14 cellular contexts compared by ENCODE assay signal in genomic region chr5:179275381-179275878, GRCh38.
DNase-seq lines count a peak whose midpoint lies in the region; ATAC-seq and TF ChIP-seq lines count a peak whose summit lies in the region.
"Had no signal": no experiment of that assay in that cellular context is flagged by ENCODE, and none has a peak within 500 bp of the region (broad histone marks: within the 10 kb centered on the region; RNA-seq: fewer than 3 reads in every experiment).

No MANE protein-coding gene starts in this region.

- peak overlapping the region; percentile 95 for H2BK5ac ChIP-seq in IMR-90 (ENCODE audit: low read depth, low read length, poor library complexity, severe bottlenecking)

- intact Hi-C loops in IMR-90 (cut with micrococcal nuclease) = no loop called here

- H2BK120ac ChIP-seq in IMR-90 (ENCODE audit: low read depth, low read length) = peak overlapping the region; percentile 97

- BruUV-seq in IMR-90 (replicated peaks; lab: Mats Ljungman, UMichigan) = no TSS peak

- peak overlapping the region; percentile 98 for H3K4ac ChIP-seq in IMR-90 (ENCODE audit: low read depth, low read length)

- peak overlapping the region; percentile 94 for H2AK5ac ChIP-seq in IMR-90 (ENCODE audit: low read depth, low read length)

- no peaks in the 10 kb centered on the region for H3K36me3 Mint-ChIP-seq in mesothelial cell of epicardium
- H3K36me3 Mint-ChIP-seq in activated naive CD4-positive, alpha-beta T cell treated with anti-CD3 and anti-CD28 coated beads, Interleukin-2, amount 10 ng/mL, durations not matched to agents 7 days and 5 days = no peaks in the 10 kb centered on the region
- H3K36me3 Mint-ChIP-seq: immature natural killer cell had no signal

- H3K9me3 ChIP-seq in IMR-90 (ENCODE audit: control insufficient read depth, insufficient read depth, low read length) (no peaks in the 10 kb centered on the region), duodenal mucosa (ENCODE audit: control insufficient read depth in 1 of 2, low read length in 2 of 2) (no peaks in the 10 kb centered on the region), mucosa of rectum (ENCODE audit: control insufficient read depth in 2 of 2, low read length in 2 of 2) (no peaks in the 10 kb centered on the region), smooth muscle cell (replicated peaks; ENCODE audit: low read depth) (no peaks in the 10 kb centered on the region)
- H3K9me3 ChIP-seq: HAP-1 had no signal

- H3K4me2 ChIP-seq in IMR-90 (ENCODE audit: low read depth, low read length) (no peak overlapping the region), smooth muscle cell (no peak overlapping the region)

- H2BK15ac ChIP-seq in IMR-90 (ENCODE audit: low read depth, low read length) = peak overlapping the region; percentile 72; the same call in 2 of the 3 replicates

- no peak overlapping the region for H3K27ac Mint-ChIP-seq in mesothelial cell of epicardium
- H3K27ac Mint-ChIP-seq in activated naive CD4-positive, alpha-beta T cell treated with anti-CD3 and anti-CD28 coated beads, Interleukin-2, amount 10 ng/mL, durations not matched to agents 7 days and 5 days = no peak overlapping the region
- H3K27ac Mint-ChIP-seq: activated CD8-positive, alpha-beta T cell treated with anti-CD3 and anti-CD28 coated beads, Interleukin-2, amount 10 ng/mL, durations not matched to agents 7 days and 5 days; immature natural killer cell had no signal

- dilution Hi-C loops in IMR-90 (cut with HindIII; ENCODE audit: low sequenced_read_pairs, unreplicated experiment) = no loop called here

- peak overlapping the region; percentile 76 to 89 for H4K8ac ChIP-seq in IMR-90 (ENCODE audit: low read depth in 2 of 2, low read length in 2 of 2)

- peaks cover 23 to 75% of the 10 kb centered on the region in 2 experiments for H3K79me1 ChIP-seq in IMR-90 (ENCODE audit: low read depth in 1 of 2, low read length in 2 of 2)

- peak overlapping the region; percentile 93 for H4K91ac ChIP-seq in IMR-90 (ENCODE audit: insufficient read depth, low read depth, low read length)

- peaks cover 57% of the 10 kb centered on the region for H3K9me1 ChIP-seq in IMR-90 (ENCODE audit: insufficient read depth, low read length)

- CTCF ChIA-PET in IMR-90 (lab: Yijun Ruan, JAX) = no interaction called here
- CTCF ChIA-PET in activated naive CD4-positive, alpha-beta T cell treated with anti-CD3 and anti-CD28 coated beads, Interleukin-2, amount 10 ng/mL, durations not matched to agents 7 days and 5 days (lab: Charles Lee) = no interaction called here

- H3K9ac ChIP-seq in IMR-90 (ENCODE audit: low read depth, low read length) = peak overlapping the region; percentile 57
- H3K9ac ChIP-seq in duodenal mucosa (ENCODE audit: low read depth in 1 of 2, low read length in 2 of 2) = no peak overlapping the region
- peak overlapping the region in 1 of 2 donors; percentile 14 for H3K9ac ChIP-seq in mucosa of rectum (ENCODE audit: low read depth in 1 of 2, low read length in 2 of 2)
- H3K9ac ChIP-seq in smooth muscle cell (ENCODE audit: low read depth) = peak overlapping the region; percentile 42

- no peak for TF ChIP-seq RAD21 in IMR-90 (IDR thresholded peaks at IDR 0.05; ENCODE audit: low read length)

- peak overlapping the region; percentile 84 for H2BK20ac ChIP-seq in IMR-90 (ENCODE audit: low read depth, low read length)

- DNase-seq in IMR-90 (no peak), smooth muscle cell (lab: John Stamatoyannopoulos, UW; ENCODE audit: unreplicated experiment) (no peak), mesothelial cell of epicardium (ENCODE audit: low spot score in 2 of 2, unreplicated experiment in 2 of 2) (no peak), T-helper 2 cell (no peak)
- no peak for DNase-seq in activated naive CD4-positive, alpha-beta T cell treated with anti-CD3 and anti-CD28 coated beads, Interleukin-2, amount 10 ng/mL, durations not matched to agents 7 days and 5 days
- no peak for DNase-seq in effector CD4-positive, alpha-beta T cell
- DNase-seq: activated CD8-positive, alpha-beta T cell treated with anti-CD3 and anti-CD28 coated beads, Interleukin-2, amount 10 ng/mL, durations not matched to agents 7 days and 5 days; activated naive CD4-positive, alpha-beta T cell; immature natural killer cell; NCI-H1436; stimulated activated CD4-positive, alpha-beta T cell treated with anti-CD3 and anti-CD28 coated beads, Interleukin-1b, Interleukin-23, amount 100 ng/mL, for 48 hours had no signal

- peaks cover 6% of the 10 kb centered on the region; the same call in 1 of the 2 replicates for H3K36me3 ChIP-seq in IMR-90 (ENCODE audit: control insufficient read depth, insufficient read depth, low read length)
- no peaks in the 10 kb centered on the region for H3K36me3 ChIP-seq in duodenal mucosa (ENCODE audit: control insufficient read depth in 1 of 2, insufficient read depth in 2 of 2, low read length in 2 of 2)
- H3K36me3 ChIP-seq in mucosa of rectum (ENCODE audit: control insufficient read depth in 2 of 2, insufficient read depth in 2 of 2, low read length in 2 of 2) = no peaks in the 10 kb centered on the region
- no peaks in the 10 kb centered on the region for H3K36me3 ChIP-seq in smooth muscle cell (ENCODE audit: low read depth)
- H3K36me3 ChIP-seq: HAP-1 had no signal

- no peaks in the 10 kb centered on the region for H3K79me2 ChIP-seq in smooth muscle cell (ENCODE audit: low read depth)

- H3K27ac ChIP-seq in IMR-90 (ENCODE audit: insufficient read depth, low read length) (peak overlapping the region; percentile 97), duodenal mucosa (ENCODE audit: low read depth, low read length) (peak overlapping the region; percentile 55), mucosa of rectum (ENCODE audit: low read depth in 2 of 2, low read length in 2 of 2) (peak overlapping the region; percentile 64 to 71), smooth muscle cell (ENCODE audit: low read depth) (peak overlapping the region; percentile 68)

- H3K9me3 Mint-ChIP-seq in mesothelial cell of epicardium = no peaks in the 10 kb centered on the region
- no peaks in the 10 kb centered on the region for H3K9me3 Mint-ChIP-seq in activated naive CD4-positive, alpha-beta T cell treated with anti-CD3 and anti-CD28 coated beads, Interleukin-2, amount 10 ng/mL, durations not matched to agents 7 days and 5 days
- H3K9me3 Mint-ChIP-seq: immature natural killer cell had no signal

- H3K4me1 ChIP-seq in IMR-90 (ENCODE audit: control insufficient read depth, insufficient read depth, low read length) = peaks cover 58% of the 10 kb centered on the region
- H3K4me1 ChIP-seq in duodenal mucosa (ENCODE audit: control insufficient read depth in 1 of 2, insufficient read depth in 2 of 2, low read length in 2 of 2) = peaks cover 0 to 10% of the 10 kb centered on the region in 2 donors
- peaks cover 0 to 6% of the 10 kb centered on the region in 2 donors for H3K4me1 ChIP-seq in mucosa of rectum (ENCODE audit: control insufficient read depth in 2 of 2, insufficient read depth in 2 of 2, low read length in 2 of 2)
- peaks cover 11% of the 10 kb centered on the region for H3K4me1 ChIP-seq in smooth muscle cell (ENCODE audit: low read depth)
- H3K4me1 ChIP-seq: HAP-1 had no signal

- peak overlapping the region; percentile 58 for H3K56ac ChIP-seq in IMR-90 (ENCODE audit: extremely low read depth, insufficient read depth, low read length)

- no peaks in the 10 kb centered on the region for H4K20me1 ChIP-seq in IMR-90 (ENCODE audit: insufficient read depth, low read length)
- H4K20me1 ChIP-seq in smooth muscle cell (ENCODE audit: low read depth) = no peaks in the 10 kb centered on the region

- H3K4me1 Mint-ChIP-seq in mesothelial cell of epicardium = peaks cover 18% of the 10 kb centered on the region
- no peaks in the 10 kb centered on the region for H3K4me1 Mint-ChIP-seq in activated naive CD4-positive, alpha-beta T cell treated with anti-CD3 and anti-CD28 coated beads, Interleukin-2, amount 10 ng/mL, durations not matched to agents 7 days and 5 days
- H3K4me1 Mint-ChIP-seq: immature natural killer cell had no signal

- H3K27me3 ChIP-seq in IMR-90 (ENCODE audit: control insufficient read depth, insufficient read depth, low read length) = no peaks in the 10 kb centered on the region
- no peaks in the 10 kb centered on the region for H3K27me3 ChIP-seq in duodenal mucosa (ENCODE audit: control insufficient read depth in 1 of 2, insufficient read depth in 2 of 2, low read length in 2 of 2)
- H3K27me3 ChIP-seq in mucosa of rectum (ENCODE audit: control insufficient read depth in 2 of 2, insufficient read depth in 2 of 2, low read length in 2 of 2) = no peaks in the 10 kb centered on the region
- no peaks in the 10 kb centered on the region for H3K27me3 ChIP-seq in smooth muscle cell (ENCODE audit: low read depth)

- POLR2A ChIA-PET in IMR-90 (lab: Charles Lee; ENCODE audit: unreplicated experiment) = no interaction called here

- peak overlapping the region; percentile 90 for H3K18ac ChIP-seq in IMR-90 (ENCODE audit: low read depth, low read length)

- peak overlapping the region; percentile 80 for H3K14ac ChIP-seq in IMR-90 (replicated peaks; ENCODE audit: low read depth, low read length)

- TF ChIP-seq CTCF in IMR-90 (conservative IDR thresholded peaks at IDR 0.05; ENCODE audit: low read depth, low read length) = no peak
- no peak for TF ChIP-seq CTCF in smooth muscle cell (IDR thresholded peaks at IDR 0.05; ENCODE audit: borderline replicate concordance, insufficient read depth, poor library complexity, severe bottlenecking)
- no peak for TF ChIP-seq CTCF in mesothelial cell of epicardium (IDR thresholded peaks at IDR 0.05; ENCODE audit: unreplicated experiment)

- H2AFZ ChIP-seq in IMR-90 (replicated peaks; ENCODE audit: low read length, poor library complexity) = peak overlapping the region; percentile 88
- no peak overlapping the region for H2AFZ ChIP-seq in smooth muscle cell (ENCODE audit: low read depth)

- ATAC-seq in IMR-90 (ENCODE audit: low read depth) = peak; percentile 1
- ATAC-seq: activated CD8-positive, alpha-beta T cell treated with anti-CD3 and anti-CD28 coated beads, Interleukin-2, amount 10 ng/mL, durations not matched to agents 7 days and 5 days had no signal

- H3K27me3 Mint-ChIP-seq in mesothelial cell of epicardium (ENCODE audit: low read depth) = no peaks in the 10 kb centered on the region
- H3K27me3 Mint-ChIP-seq in activated naive CD4-positive, alpha-beta T cell treated with anti-CD3 and anti-CD28 coated beads, Interleukin-2, amount 10 ng/mL, durations not matched to agents 7 days and 5 days = no peaks in the 10 kb centered on the region

- WGBS in IMR-90 (ENCODE audit: extremely low coverage in 2 of 2, insufficient read length in 1 of 2), 2 experiments = 60% methylated on average over 13 of the region's 15 CpGs; no CpG with 5 or more reads in 1 of the 2 experiments
- WGBS in smooth muscle cell (ENCODE audit: low lambda C conversion rate) = 94% methylated on average over 15 of the region's 15 CpGs

- no peak for TF ChIP-seq POLR2A in IMR-90 (IDR thresholded peaks at IDR 0.05; ENCODE audit: low read depth, low read length)

- in situ Hi-C loops in IMR-90 (cut with MboI; ENCODE audit: low sequenced_read_pairs) = no loop called here

- H4K5ac ChIP-seq in IMR-90 (ENCODE audit: low read depth, low read length) = peak overlapping the region; percentile 88

- H3F3A ChIP-seq in smooth muscle cell (ENCODE audit: low read depth) = no peaks in the 10 kb centered on the region

- peak overlapping the region; percentile 99 for H2AK9ac ChIP-seq in IMR-90 (replicated peaks; ENCODE audit: low read depth, low read length, poor library complexity)

- H3K4me3 ChIP-seq in IMR-90 (ENCODE audit: insufficient read depth, low read depth, low read length) = no peak overlapping the region
- no peak overlapping the region for H3K4me3 ChIP-seq in duodenal mucosa (ENCODE audit: low read depth in 1 of 2, low read length in 2 of 2)
- no peak overlapping the region for H3K4me3 ChIP-seq in mucosa of rectum (ENCODE audit: low read length in 2 of 2)
- H3K4me3 ChIP-seq in smooth muscle cell = no peak overlapping the region
- H3K4me3 ChIP-seq: HAP-1 had no signal

- H3K4me3 Mint-ChIP-seq in mesothelial cell of epicardium = no peak overlapping the region
- no peak overlapping the region for H3K4me3 Mint-ChIP-seq in activated naive CD4-positive, alpha-beta T cell treated with anti-CD3 and anti-CD28 coated beads, Interleukin-2, amount 10 ng/mL, durations not matched to agents 7 days and 5 days
- H3K4me3 Mint-ChIP-seq: activated CD8-positive, alpha-beta T cell treated with anti-CD3 and anti-CD28 coated beads, Interleukin-2, amount 10 ng/mL, durations not matched to agents 7 days and 5 days; immature natural killer cell had no signal

- H3K23ac ChIP-seq in IMR-90 (ENCODE audit: low read depth, low read length) = peak overlapping the region; percentile 76

Comparison
In these comparisons a context has a peak if more than half of its experiments do, and no peak if none do; other contexts are left out.
1. H3K9ac ChIP-seq: peak in IMR-90 (single experiment) and smooth muscle cell (single experiment); none in duodenal mucosa (0 of 2).
2. Peak in every context shown above with its lines, with median percentiles within 50 percentile points of each other: H3K27ac ChIP-seq.